Comparison of ENCODE assay signal across 19 cellular contexts in the genomic region with DNA sequence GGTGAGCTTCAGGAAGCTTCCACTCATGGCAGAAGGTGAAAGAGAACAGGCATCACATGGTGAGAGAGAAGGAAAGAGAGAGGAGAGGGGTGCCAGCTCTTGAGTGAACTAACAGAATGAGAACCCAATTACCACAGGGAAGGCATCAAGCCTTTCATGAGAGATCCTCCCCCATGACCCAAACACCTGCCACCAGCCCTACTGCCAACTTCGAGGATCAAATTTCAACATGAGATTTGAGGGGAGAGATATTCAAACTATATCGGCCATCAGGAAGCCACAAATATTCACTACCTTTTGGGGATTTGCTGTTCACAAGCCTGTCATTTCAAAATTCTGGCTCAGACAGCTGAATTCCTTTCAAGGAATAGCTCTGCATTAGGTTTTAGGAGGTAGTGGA. TPM values are rescaled to one million over a fixed set of nuclear protein-coding genes. Genes with fewer than 3 reads are reported as not detected.
DNase-seq lines count a peak whose midpoint lies in the region; ATAC-seq and TF ChIP-seq lines count a peak whose summit lies in the region.
"Had no signal": no experiment of that assay in that cellular context is flagged by ENCODE, and none has a peak within 500 bp of the region (broad histone marks: within the 10 kb centered on the region; RNA-seq: fewer than 3 reads in every experiment).

No MANE protein-coding gene starts in this region.

- no peaks in the 10 kb centered on the region for H4K20me1 ChIP-seq in neural progenitor cell (ENCODE audit: low read depth)

- H3K9ac ChIP-seq in adipocyte (ENCODE audit: low read length) (no peak overlapping the region), neural progenitor cell (no peak overlapping the region)

- no peaks in the 10 kb centered on the region for H3K4me1 Mint-ChIP-seq in neural progenitor cell
- H3K4me1 Mint-ChIP-seq: activated CD4-positive, alpha-beta T cell treated with anti-CD3 and anti-CD28 coated beads, Interleukin-2, amount 10 ng/mL, durations not matched to agents 7 days and 5 days; CD8-positive, alpha-beta memory T cell had no signal

- H3K36me3 ChIP-seq in adipocyte (ENCODE audit: control insufficient read depth, insufficient read depth, low read length, severe bottlenecking) (no peaks in the 10 kb centered on the region), neural progenitor cell (no peaks in the 10 kb centered on the region)
- H3K36me3 ChIP-seq: right lobe of liver had no signal

- H3K4me3 Mint-ChIP-seq in neural progenitor cell: no peak overlapping the region
- H3K4me3 Mint-ChIP-seq: activated CD4-positive, alpha-beta T cell treated with anti-CD3 and anti-CD28 coated beads, Interleukin-2, amount 10 ng/mL, durations not matched to agents 7 days and 5 days; CD8-positive, alpha-beta memory T cell; stimulated activated effector memory CD8-positive, alpha-beta T cell treated with anti-CD3 and anti-CD28 coated beads, Interleukin-12 subunit alpha, Interleukin-12 subunit beta, amount 100 ng/mL, for 72 hours had no signal

- H3K4me2 ChIP-seq in neural progenitor cell: no peak overlapping the region
- H3K4me2 ChIP-seq: hepatocyte had no signal

- H3F3A ChIP-seq in neural progenitor cell (ENCODE audit: low read depth): no peaks in the 10 kb centered on the region

- H3K79me2 ChIP-seq in neural progenitor cell (ENCODE audit: low read depth): no peaks in the 10 kb centered on the region
- H3K79me2 ChIP-seq: hepatocyte had no signal

- DNase-seq in COLO668 (lab: John Stamatoyannopoulos, UW; ENCODE audit: unreplicated experiment): peak; percentile 39
- peak; percentile 72 for DNase-seq in G401 (ENCODE audit: low spot score)
- peak; percentile 65 for DNase-seq in NCI-H1105 treated with DMSO at 0.1 percent for 48 hours (lab: John Stamatoyannopoulos, UW)
- peak; percentile 33 for DNase-seq in adipocyte (ENCODE audit: low read depth)
- no peak for DNase-seq in neural progenitor cell (ENCODE audit: low spot score)
- no peak for DNase-seq in amniotic stem cell (lab: John Stamatoyannopoulos, UW)
- DNase-seq: activated CD4-positive, alpha-beta T cell treated with anti-CD3 and anti-CD28 coated beads, Interleukin-2, amount 10 ng/mL, durations not matched to agents 7 days and 5 days; activated CD8-positive, alpha-beta memory T cell treated with anti-CD3 and anti-CD28 coated beads, Interleukin-2, amount 50 U/mL, for 4 hours; CD8-positive, alpha-beta memory T cell; dermis blood vessel endothelial cell; GOT3; right lobe of liver; SHP77; T-helper 1 cell; testis had no signal

- peaks cover 5% of the 10 kb centered on the region for H3K4me1 ChIP-seq in adipocyte (ENCODE audit: control insufficient read depth, insufficient read depth, low read length)
- H3K4me1 ChIP-seq in neural progenitor cell: no peaks in the 10 kb centered on the region
- H3K4me1 ChIP-seq: right lobe of liver, testis had no signal

- TF ChIP-seq CTCF in neural progenitor cell (IDR thresholded peaks at IDR 0.05): no peak

- no peaks in the 10 kb centered on the region for H3K36me3 Mint-ChIP-seq in neural progenitor cell
- H3K36me3 Mint-ChIP-seq: CD8-positive, alpha-beta memory T cell; stimulated activated effector memory CD8-positive, alpha-beta T cell treated with anti-CD3 and anti-CD28 coated beads, Interleukin-12 subunit alpha, Interleukin-12 subunit beta, amount 100 ng/mL, for 72 hours had no signal

- no peaks in the 10 kb centered on the region for H3K9me3 ChIP-seq in adipocyte (ENCODE audit: control insufficient read depth, low read length)
- no peaks in the 10 kb centered on the region for H3K9me3 ChIP-seq in neural progenitor cell (ENCODE audit: low read depth)
- H3K9me3 ChIP-seq: right lobe of liver, testis had no signal

- in situ Hi-C loops in G401 (cut with HindIII; ENCODE audit: low sequenced_read_pairs): no loop called here

- no peak for ATAC-seq in HG03135 (IDR thresholded peaks at IDR 0.05; ENCODE audit: unreplicated experiment)
- ATAC-seq: right lobe of liver; stimulated activated effector memory CD8-positive, alpha-beta T cell treated with anti-CD3 and anti-CD28 coated beads, Interleukin-12 subunit alpha, Interleukin-12 subunit beta, amount 100 ng/mL, for 72 hours had no signal

- H3K4me3 ChIP-seq in adipocyte (ENCODE audit: low read length) (no peak overlapping the region), neural progenitor cell (no peak overlapping the region)
- H3K4me3 ChIP-seq: hepatocyte, lung, right lobe of liver, testis had no signal

- H3K27me3 ChIP-seq in adipocyte (replicated peaks; ENCODE audit: control insufficient read depth, insufficient read depth, low read length) (no peaks in the 10 kb centered on the region), neural progenitor cell (no peaks in the 10 kb centered on the region)
- H3K27me3 ChIP-seq: right lobe of liver, testis had no signal

- no peak overlapping the region for H2AFZ ChIP-seq in neural progenitor cell (replicated peaks)
- H2AFZ ChIP-seq: hepatocyte had no signal

- no peaks in the 10 kb centered on the region for H3K9me3 Mint-ChIP-seq in neural progenitor cell
- H3K9me3 Mint-ChIP-seq: CD8-positive, alpha-beta memory T cell; stimulated activated effector memory CD8-positive, alpha-beta T cell treated with anti-CD3 and anti-CD28 coated beads, Interleukin-12 subunit alpha, Interleukin-12 subunit beta, amount 100 ng/mL, for 72 hours had no signal

- H3K27ac Mint-ChIP-seq in neural progenitor cell: no peak overlapping the region
- H3K27ac Mint-ChIP-seq: activated CD4-positive, alpha-beta T cell treated with anti-CD3 and anti-CD28 coated beads, Interleukin-2, amount 10 ng/mL, durations not matched to agents 7 days and 5 days; stimulated activated effector memory CD8-positive, alpha-beta T cell treated with anti-CD3 and anti-CD28 coated beads, Interleukin-12 subunit alpha, Interleukin-12 subunit beta, amount 100 ng/mL, for 72 hours had no signal

- no peak overlapping the region for H3K27ac ChIP-seq in neural progenitor cell
- H3K27ac ChIP-seq: hepatocyte, right lobe of liver, testis had no signal

- H3K27me3 Mint-ChIP-seq in neural progenitor cell (ENCODE audit: insufficient read depth, low read depth): peaks cover 2% of the 10 kb centered on the region

RNA-seq across cellular contexts. Expression of a gene that starts 39.9 kb away (rescaled TPM):
- 11.1 and 13.5 TPM in 2 replicates for total RNA-seq in G401 (2014; rRNA removed; shearing (Covaris generic))
- total RNA-seq in neural progenitor cell (ENCODE audit: low replicate concordance): 11.7 and 18.1 TPM in 2 replicates

Comparison
In these comparisons a context has a peak if more than half of its experiments do, and no peak if none do; other contexts are left out.
1. DNase-seq: peak in COLO668 (single experiment), G401 (single experiment), NCI-H1105 treated with DMSO at 0.1 percent for 48 hours (single experiment) and adipocyte (single experiment); none in neural progenitor cell (single experiment) and amniotic stem cell (single experiment).